1 cellular context compared by ENCODE assay signal in the genomic region with DNA sequence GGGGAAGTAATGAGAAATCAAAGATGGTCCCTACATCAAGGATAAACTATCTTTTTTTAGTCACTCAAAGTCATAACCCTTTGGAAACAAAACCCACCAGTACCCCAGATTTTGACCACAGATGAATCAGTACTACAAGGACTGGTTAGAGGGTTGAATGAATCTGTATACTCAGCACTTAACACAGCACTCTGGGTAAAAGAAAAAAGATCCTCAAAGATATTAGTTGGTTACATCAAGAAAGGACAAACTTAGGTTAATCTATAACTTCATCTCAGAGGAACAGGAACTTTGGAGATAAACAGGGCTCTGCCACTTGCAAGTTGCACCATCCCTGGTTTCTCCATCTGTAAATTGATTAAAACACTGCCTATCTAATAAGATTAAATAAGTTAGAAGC.
TF ChIP-seq lines count a peak whose summit lies in the region.

No MANE protein-coding gene starts in this region.

TF ChIP-seq in GM23338, 12 proteins besides CTCF, POLR2A, EP300 and RAD21 (continued from another document):
- TF ChIP-seq, protein P1, sequence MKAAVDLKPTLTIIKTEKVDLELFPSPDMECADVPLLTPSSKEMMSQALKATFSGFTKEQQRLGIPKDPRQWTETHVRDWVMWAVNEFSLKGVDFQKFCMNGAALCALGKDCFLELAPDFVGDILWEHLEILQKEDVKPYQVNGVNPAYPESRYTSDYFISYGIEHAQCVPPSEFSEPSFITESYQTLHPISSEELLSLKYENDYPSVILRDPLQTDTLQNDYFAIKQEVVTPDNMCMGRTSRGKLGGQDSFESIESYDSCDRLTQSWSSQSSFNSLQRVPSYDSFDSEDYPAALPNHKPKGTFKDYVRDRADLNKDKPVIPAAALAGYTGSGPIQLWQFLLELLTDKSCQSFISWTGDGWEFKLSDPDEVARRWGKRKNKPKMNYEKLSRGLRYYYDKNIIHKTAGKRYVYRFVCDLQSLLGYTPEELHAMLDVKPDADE (IDR thresholded peaks at IDR 0.05) = no peak
- no peak for TF ChIP-seq ZNF114 (CRISPR knock-in tag; IDR thresholded peaks at IDR 0.05)
